ENCODE assay signal across 9 cellular contexts in genomic region chr14:80213602-80214001, GRCh38. TPM values are rescaled to one million over a fixed set of nuclear protein-coding genes. Genes with fewer than 3 reads are reported as not detected.
A peak's percentile ranks its signal among the peaks of the same experiment; 100 is the strongest.
DNase-seq lines count a peak whose midpoint lies in the region; ATAC-seq and TF ChIP-seq lines count a peak whose summit lies in the region.
"Had no signal": no experiment of that assay in that cellular context is flagged by ENCODE, and none has a peak within 500 bp of the region (broad histone marks: within the 10 kb centered on the region; RNA-seq: fewer than 3 reads in every experiment).

No MANE protein-coding gene starts in this region.

- TF ChIP-seq CTCF in RWPE2 (IDR thresholded peaks at IDR 0.05; ENCODE audit: poor library complexity, severe bottlenecking) (peak; percentile 72), upper lobe of right lung (IDR thresholded peaks at IDR 0.05) (peak; percentile 28)

- ATAC-seq in GM18502 (IDR thresholded peaks at IDR 0.05; ENCODE audit: poor library complexity, unreplicated experiment) (peak; percentile 61), HG03520 (IDR thresholded peaks at IDR 0.05; ENCODE audit: unreplicated experiment) (peak; percentile 62), RWPE2 (ENCODE audit: low read depth) (peak; percentile 73; the same call in 2 of the 3 replicates), upper lobe of right lung (no peak)

- H3K4me1 ChIP-seq in RWPE2 (ENCODE audit: insufficient read depth, poor library complexity, severe bottlenecking) (no peaks in the 10 kb centered on the region), upper lobe of right lung (no peaks in the 10 kb centered on the region)

- H3K27me3 ChIP-seq in RWPE2 (ENCODE audit: insufficient read depth, poor library complexity, severe bottlenecking) (peaks cover 11% of the 10 kb centered on the region), upper lobe of right lung (no peaks in the 10 kb centered on the region)

- DNase-seq in AML-193 (lab: John Stamatoyannopoulos, UW) (peak; percentile 54 to 60), RWPE2 (ENCODE audit: low spot score) (no peak), germinal center (ENCODE audit: low spot score) (peak; percentile 10), upper lobe of right lung (no peak), superior temporal gyrus (ENCODE audit: extremely low spot score) (no peak)
- DNase-seq in stimulated activated CD4-positive, alpha-beta T cell treated with anti-CD3 and anti-CD28 coated beads, Interleukin-4, amount 100 ng/mL, for 1 hour, result no peak

- H3K36me3 ChIP-seq in RWPE2 (ENCODE audit: low read depth) (no peaks in the 10 kb centered on the region), upper lobe of right lung (no peaks in the 10 kb centered on the region)

- intact Hi-C loops in upper lobe of right lung (cut with DNase I), result no loop called here

- H3K4me3 ChIP-seq in RWPE2 (ENCODE audit: severe bottlenecking) (no peak overlapping the region), upper lobe of right lung (no peak overlapping the region)
- H3K4me3 ChIP-seq: lung had no signal

- no peaks in the 10 kb centered on the region for H3K9me3 ChIP-seq in RWPE2 (ENCODE audit: severe bottlenecking)
- no peaks in the 10 kb centered on the region for H3K9me3 ChIP-seq in upper lobe of right lung

- H3K27ac ChIP-seq in RWPE2 (ENCODE audit: poor library complexity, severe bottlenecking), result no peak overlapping the region
- H3K27ac ChIP-seq in upper lobe of right lung, result no peak overlapping the region

RNA-seq across cellular contexts. Expression of gene DIO2, which starts 2.3 kb away (rescaled TPM):
- 1.0 TPM for total RNA-seq in upper lobe of right lung

Comparison
In these comparisons a context has a peak if more than half of its experiments do, and no peak if none do; other contexts are left out.
1. DNase-seq: peak in AML-193 (2 of 2) and germinal center (single experiment); none in RWPE2 (single experiment), upper lobe of right lung (single experiment), stimulated activated CD4-positive, alpha-beta T cell treated with anti-CD3 and anti-CD28 coated beads, Interleukin-4, amount 100 ng/mL, for 1 hour (single experiment) and superior temporal gyrus (single experiment).